In genomic region chr6:117267766-117268534, GRCh38 we compare ENCODE assay signal across 17 cellular contexts. TPM values are rescaled to one million over a fixed set of nuclear protein-coding genes. Genes with fewer than 3 reads are reported as not detected.
DNase-seq lines count a peak whose midpoint lies in the region; ATAC-seq and TF ChIP-seq lines count a peak whose summit lies in the region.
"Had no signal": no experiment of that assay in that cellular context is flagged by ENCODE, and none has a peak within 500 bp of the region (broad histone marks: within the 10 kb centered on the region; RNA-seq: fewer than 3 reads in every experiment).

No MANE protein-coding gene starts in this region.

- CTCF ChIA-PET in HEK293 (lab: Yijun Ruan, JAX) = interaction anchor here (0.7 to 2.0 kb wide), 4 partner anchors 9 to 285 kb away, joined by 3 to 6 read pairs (median 4); no protein-coding TSS in a partner anchor
- CTCF ChIA-PET in WTC11 (lab: Charles Lee) = interaction anchor here (0.6 to 2.3 kb wide), 32 partner anchors 11 to 391 kb away, joined by 3 to 7 read pairs (median 4); partner anchors contain the start of gene RFX6

- H3K27ac ChIP-seq in HEK293 (ENCODE audit: extremely low read depth, low read depth, low read length) = no peak overlapping the region
- H3K27ac ChIP-seq: VCaP had no signal

- H3K4me3 Mint-ChIP-seq in WTC11 = no peak overlapping the region
- no peak overlapping the region for H3K4me3 Mint-ChIP-seq in nephron progenitor cell

- no peak overlapping the region for H3K27ac Mint-ChIP-seq in WTC11
- H3K27ac Mint-ChIP-seq in nephron progenitor cell = no peak overlapping the region

- H3K4me1 ChIP-seq in HEK293 (ENCODE audit: control insufficient read depth, insufficient read depth, low read length) = no peaks in the 10 kb centered on the region; the same call in 1 of the 2 replicates

- no peak for TF ChIP-seq CTCF in HEK293 (tag by site-specific recombination; IDR thresholded peaks at IDR 0.05)
- peak; percentile 58 for TF ChIP-seq CTCF in WTC11 (IDR thresholded peaks at IDR 0.05)
- peak; percentile 27 for TF ChIP-seq CTCF in nephron progenitor cell (IDR thresholded peaks at IDR 0.05)

- POLR2A ChIA-PET in HEK293 (lab: Yijun Ruan, JAX) (no interaction called here), WTC11 (lab: Charles Lee) (interaction anchor here (0.6 kb wide), 1 partner anchor 509 kb away, joined by 5 read pairs; no protein-coding TSS in a partner anchor)

- DNase-seq in ELF-1 (ENCODE audit: low read depth, low spot score) (peak; percentile 76), WTC11 (ENCODE audit: low spot score) (peak; percentile 69), nephron progenitor cell (peak; percentile 21), epidermal melanocyte (ENCODE audit: insufficient read length, low spot score) (no peak), T-helper 1 cell (no peak), cortex of kidney (lab: John Stamatoyannopoulos, UW) (no peak)
- DNase-seq: activated gamma-delta T cell treated with Interleukin-2 at 50 U/mL for 16 hours, AML-193, NCI-H1092 treated with DMSO at 0.1 percent for 48 hours, NCI-H2227 treated with DMSO at 0.1 percent for 48 hours, nucleus accumbens, small intestine had no signal

- H3K4me1 Mint-ChIP-seq in WTC11 (peaks cover 51% of the 10 kb centered on the region), nephron progenitor cell (peaks cover 21% of the 10 kb centered on the region)

- H3K27me3 Mint-ChIP-seq in WTC11 (ENCODE audit: low read depth) (peaks cover 99% of the 10 kb centered on the region), nephron progenitor cell (ENCODE audit: low read depth, poor library complexity) (peaks cover 99% of the 10 kb centered on the region)

- ATAC-seq in WTC11 = peak; percentile 27
- no peak for ATAC-seq in GM18909 (IDR thresholded peaks at IDR 0.05; ENCODE audit: poor library complexity, unreplicated experiment)
- ATAC-seq: GM12878 had no signal

- H3K4me3 ChIP-seq in HEK293 (ENCODE audit: low read depth, low read length) = no peak overlapping the region
- H3K4me3 ChIP-seq: GM12878 had no signal

- no peaks in the 10 kb centered on the region for H3K9me3 Mint-ChIP-seq in WTC11
- no peaks in the 10 kb centered on the region for H3K9me3 Mint-ChIP-seq in nephron progenitor cell

- H3K36me3 ChIP-seq in HEK293 (ENCODE audit: control insufficient read depth in 2 of 2, insufficient read depth in 1 of 2, low read length in 2 of 2) = no peaks in the 10 kb centered on the region

- H3K36me3 Mint-ChIP-seq in WTC11 = no peaks in the 10 kb centered on the region
- no peaks in the 10 kb centered on the region for H3K36me3 Mint-ChIP-seq in nephron progenitor cell (ENCODE audit: low read depth)

- no peaks in the 10 kb centered on the region for H3K9me3 ChIP-seq in HEK293 (ENCODE audit: control insufficient read depth, insufficient read depth, low read depth, low read length)

TF ChIP-seq in HEK293, 187 proteins besides CTCF, POLR2A, EP300 and RAD21:
- TF ChIP-seq ZNF654 (tag by site-specific recombination; IDR thresholded peaks at IDR 0.05; ENCODE audit: low read depth) (peak; percentile 21; the same call in 1 of the 2 replicates), ZIC2 (tag by site-specific recombination; IDR thresholded peaks at IDR 0.05) (0 out of 2 replicates have a peak, but pooled peaks have one; percentile 20), HOXC10 (CRISPR knock-in tag; IDR thresholded peaks at IDR 0.05) (no peak)
- TF ChIP-seq, protein P1, sequence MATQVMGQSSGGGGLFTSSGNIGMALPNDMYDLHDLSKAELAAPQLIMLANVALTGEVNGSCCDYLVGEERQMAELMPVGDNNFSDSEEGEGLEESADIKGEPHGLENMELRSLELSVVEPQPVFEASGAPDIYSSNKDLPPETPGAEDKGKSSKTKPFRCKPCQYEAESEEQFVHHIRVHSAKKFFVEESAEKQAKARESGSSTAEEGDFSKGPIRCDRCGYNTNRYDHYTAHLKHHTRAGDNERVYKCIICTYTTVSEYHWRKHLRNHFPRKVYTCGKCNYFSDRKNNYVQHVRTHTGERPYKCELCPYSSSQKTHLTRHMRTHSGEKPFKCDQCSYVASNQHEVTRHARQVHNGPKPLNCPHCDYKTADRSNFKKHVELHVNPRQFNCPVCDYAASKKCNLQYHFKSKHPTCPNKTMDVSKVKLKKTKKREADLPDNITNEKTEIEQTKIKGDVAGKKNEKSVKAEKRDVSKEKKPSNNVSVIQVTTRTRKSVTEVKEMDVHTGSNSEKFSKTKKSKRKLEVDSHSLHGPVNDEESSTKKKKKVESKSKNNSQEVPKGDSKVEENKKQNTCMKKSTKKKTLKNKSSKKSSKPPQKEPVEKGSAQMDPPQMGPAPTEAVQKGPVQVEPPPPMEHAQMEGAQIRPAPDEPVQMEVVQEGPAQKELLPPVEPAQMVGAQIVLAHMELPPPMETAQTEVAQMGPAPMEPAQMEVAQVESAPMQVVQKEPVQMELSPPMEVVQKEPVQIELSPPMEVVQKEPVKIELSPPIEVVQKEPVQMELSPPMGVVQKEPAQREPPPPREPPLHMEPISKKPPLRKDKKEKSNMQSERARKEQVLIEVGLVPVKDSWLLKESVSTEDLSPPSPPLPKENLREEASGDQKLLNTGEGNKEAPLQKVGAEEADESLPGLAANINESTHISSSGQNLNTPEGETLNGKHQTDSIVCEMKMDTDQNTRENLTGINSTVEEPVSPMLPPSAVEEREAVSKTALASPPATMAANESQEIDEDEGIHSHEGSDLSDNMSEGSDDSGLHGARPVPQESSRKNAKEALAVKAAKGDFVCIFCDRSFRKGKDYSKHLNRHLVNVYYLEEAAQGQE (tag by site-specific recombination; IDR thresholded peaks at IDR 0.05) = peak; percentile 60
TF ChIP-seq in HEK293: peak in this region for 3.

TF ChIP-seq in WTC11, 78 proteins besides CTCF, POLR2A, EP300 and RAD21 (continues in another document):
- TF ChIP-seq, protein P2, sequence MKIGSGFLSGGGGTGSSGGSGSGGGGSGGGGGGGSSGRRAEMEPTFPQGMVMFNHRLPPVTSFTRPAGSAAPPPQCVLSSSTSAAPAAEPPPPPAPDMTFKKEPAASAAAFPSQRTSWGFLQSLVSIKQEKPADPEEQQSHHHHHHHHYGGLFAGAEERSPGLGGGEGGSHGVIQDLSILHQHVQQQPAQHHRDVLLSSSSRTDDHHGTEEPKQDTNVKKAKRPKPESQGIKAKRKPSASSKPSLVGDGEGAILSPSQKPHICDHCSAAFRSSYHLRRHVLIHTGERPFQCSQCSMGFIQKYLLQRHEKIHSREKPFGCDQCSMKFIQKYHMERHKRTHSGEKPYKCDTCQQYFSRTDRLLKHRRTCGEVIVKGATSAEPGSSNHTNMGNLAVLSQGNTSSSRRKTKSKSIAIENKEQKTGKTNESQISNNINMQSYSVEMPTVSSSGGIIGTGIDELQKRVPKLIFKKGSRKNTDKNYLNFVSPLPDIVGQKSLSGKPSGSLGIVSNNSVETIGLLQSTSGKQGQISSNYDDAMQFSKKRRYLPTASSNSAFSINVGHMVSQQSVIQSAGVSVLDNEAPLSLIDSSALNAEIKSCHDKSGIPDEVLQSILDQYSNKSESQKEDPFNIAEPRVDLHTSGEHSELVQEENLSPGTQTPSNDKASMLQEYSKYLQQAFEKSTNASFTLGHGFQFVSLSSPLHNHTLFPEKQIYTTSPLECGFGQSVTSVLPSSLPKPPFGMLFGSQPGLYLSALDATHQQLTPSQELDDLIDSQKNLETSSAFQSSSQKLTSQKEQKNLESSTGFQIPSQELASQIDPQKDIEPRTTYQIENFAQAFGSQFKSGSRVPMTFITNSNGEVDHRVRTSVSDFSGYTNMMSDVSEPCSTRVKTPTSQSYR (CRISPR knock-in tag; IDR thresholded peaks at IDR 0.05) = no peak
- TF ChIP-seq, protein P3, sequence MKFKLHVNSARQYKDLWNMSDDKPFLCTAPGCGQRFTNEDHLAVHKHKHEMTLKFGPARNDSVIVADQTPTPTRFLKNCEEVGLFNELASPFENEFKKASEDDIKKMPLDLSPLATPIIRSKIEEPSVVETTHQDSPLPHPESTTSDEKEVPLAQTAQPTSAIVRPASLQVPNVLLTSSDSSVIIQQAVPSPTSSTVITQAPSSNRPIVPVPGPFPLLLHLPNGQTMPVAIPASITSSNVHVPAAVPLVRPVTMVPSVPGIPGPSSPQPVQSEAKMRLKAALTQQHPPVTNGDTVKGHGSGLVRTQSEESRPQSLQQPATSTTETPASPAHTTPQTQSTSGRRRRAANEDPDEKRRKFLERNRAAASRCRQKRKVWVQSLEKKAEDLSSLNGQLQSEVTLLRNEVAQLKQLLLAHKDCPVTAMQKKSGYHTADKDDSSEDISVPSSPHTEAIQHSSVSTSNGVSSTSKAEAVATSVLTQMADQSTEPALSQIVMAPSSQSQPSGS (CRISPR knock-in tag; IDR thresholded peaks at IDR 0.05; ENCODE audit: borderline replicate concordance, low read depth) = no peak
- TF ChIP-seq, protein P4, sequence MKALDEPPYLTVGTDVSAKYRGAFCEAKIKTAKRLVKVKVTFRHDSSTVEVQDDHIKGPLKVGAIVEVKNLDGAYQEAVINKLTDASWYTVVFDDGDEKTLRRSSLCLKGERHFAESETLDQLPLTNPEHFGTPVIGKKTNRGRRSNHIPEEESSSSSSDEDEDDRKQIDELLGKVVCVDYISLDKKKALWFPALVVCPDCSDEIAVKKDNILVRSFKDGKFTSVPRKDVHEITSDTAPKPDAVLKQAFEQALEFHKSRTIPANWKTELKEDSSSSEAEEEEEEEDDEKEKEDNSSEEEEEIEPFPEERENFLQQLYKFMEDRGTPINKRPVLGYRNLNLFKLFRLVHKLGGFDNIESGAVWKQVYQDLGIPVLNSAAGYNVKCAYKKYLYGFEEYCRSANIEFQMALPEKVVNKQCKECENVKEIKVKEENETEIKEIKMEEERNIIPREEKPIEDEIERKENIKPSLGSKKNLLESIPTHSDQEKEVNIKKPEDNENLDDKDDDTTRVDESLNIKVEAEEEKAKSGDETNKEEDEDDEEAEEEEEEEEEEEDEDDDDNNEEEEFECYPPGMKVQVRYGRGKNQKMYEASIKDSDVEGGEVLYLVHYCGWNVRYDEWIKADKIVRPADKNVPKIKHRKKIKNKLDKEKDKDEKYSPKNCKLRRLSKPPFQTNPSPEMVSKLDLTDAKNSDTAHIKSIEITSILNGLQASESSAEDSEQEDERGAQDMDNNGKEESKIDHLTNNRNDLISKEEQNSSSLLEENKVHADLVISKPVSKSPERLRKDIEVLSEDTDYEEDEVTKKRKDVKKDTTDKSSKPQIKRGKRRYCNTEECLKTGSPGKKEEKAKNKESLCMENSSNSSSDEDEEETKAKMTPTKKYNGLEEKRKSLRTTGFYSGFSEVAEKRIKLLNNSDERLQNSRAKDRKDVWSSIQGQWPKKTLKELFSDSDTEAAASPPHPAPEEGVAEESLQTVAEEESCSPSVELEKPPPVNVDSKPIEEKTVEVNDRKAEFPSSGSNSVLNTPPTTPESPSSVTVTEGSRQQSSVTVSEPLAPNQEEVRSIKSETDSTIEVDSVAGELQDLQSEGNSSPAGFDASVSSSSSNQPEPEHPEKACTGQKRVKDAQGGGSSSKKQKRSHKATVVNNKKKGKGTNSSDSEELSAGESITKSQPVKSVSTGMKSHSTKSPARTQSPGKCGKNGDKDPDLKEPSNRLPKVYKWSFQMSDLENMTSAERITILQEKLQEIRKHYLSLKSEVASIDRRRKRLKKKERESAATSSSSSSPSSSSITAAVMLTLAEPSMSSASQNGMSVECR (CRISPR knock-in tag; IDR thresholded peaks at IDR 0.05; ENCODE audit: borderline replicate concordance) = no peak

RNA-seq across cellular contexts. Expression of gene VGLL2, which starts 2.6 kb away (rescaled TPM):
- total RNA-seq in WTC11 (2021) = 0.11 TPM in 1 of 3 replicates, not detected in the others
- total RNA-seq: GM12878, lung microvascular endothelial cell had no signal

Comparison
In these comparisons a context has a peak if more than half of its experiments do, and no peak if none do; other contexts are left out.
1. DNase-seq: peak in ELF-1 (single experiment), WTC11 (single experiment) and nephron progenitor cell (single experiment); none in epidermal melanocyte (single experiment), T-helper 1 cell (0 of 5) and cortex of kidney (single experiment).